Comparison of ENCODE assay signal across 8 cellular contexts in the genomic region with DNA sequence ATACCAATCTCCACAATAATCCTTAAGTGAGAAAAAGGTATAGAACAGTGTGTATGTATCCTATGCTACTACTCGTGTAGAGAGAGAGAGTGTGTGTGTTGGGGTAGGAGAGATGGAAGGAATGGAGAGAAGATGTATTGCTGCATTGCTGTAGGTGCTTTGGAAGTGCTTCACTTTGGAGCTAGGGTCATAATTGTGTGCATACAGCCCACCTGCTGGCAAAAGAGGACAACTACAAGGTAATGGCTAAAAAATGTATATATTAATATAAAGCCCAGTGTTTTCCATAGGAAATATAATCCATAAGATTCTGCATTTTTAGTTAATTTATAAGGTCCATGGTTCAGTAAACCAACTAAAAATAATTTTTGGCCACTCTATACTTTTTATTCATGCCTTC. TPM values are rescaled to one million over a fixed set of nuclear protein-coding genes. Genes with fewer than 3 reads are reported as not detected.
DNase-seq lines count a peak whose midpoint lies in the region; ATAC-seq and TF ChIP-seq lines count a peak whose summit lies in the region.

No MANE protein-coding gene starts in this region.

- H3K4me1 ChIP-seq in A673 (ENCODE audit: insufficient read depth, low read length, poor library complexity, severe bottlenecking) (no peaks in the 10 kb centered on the region), sigmoid colon (no peaks in the 10 kb centered on the region), Peyer's patch (no peaks in the 10 kb centered on the region)

- 61 to 66% methylated on average over 1 of the region's 1 CpG for WGBS in sigmoid colon, 2 donors

- intact Hi-C loops in A673 (cut with micrococcal nuclease; ENCODE audit: unreplicated experiment) (loop anchor here (10.0 kb wide), 1 partner anchor 377 kb away; no protein-coding TSS in a partner anchor), sigmoid colon (cut with DNase I) (no loop called here)

- TF ChIP-seq CTCF in A673 (conservative IDR thresholded peaks at IDR 0.05; ENCODE audit: low read depth, low read length) (peak; percentile 52), GM12875 (IDR thresholded peaks at IDR 0.05; ENCODE audit: borderline replicate concordance, insufficient read depth, low read depth, low read length) (peak; percentile 35; the same call in 1 of the 2 replicates), cardiac fibroblast (IDR thresholded peaks at IDR 0.05; ENCODE audit: low read depth, low read length) (peak; percentile 43), sigmoid colon (IDR thresholded peaks at IDR 0.05) (no peak), Peyer's patch (IDR thresholded peaks at IDR 0.05) (peak in 2 of 6 experiments; percentile 15 to 19)

- TF ChIP-seq POLR2A in sigmoid colon (IDR thresholded peaks at IDR 0.05) (no peak), Peyer's patch (IDR thresholded peaks at IDR 0.05) (no peak)

- no TSS peak for BruUV-seq in A673 (replicated peaks; lab: Mats Ljungman, UMichigan)

- no peaks in the 10 kb centered on the region for H3K9me3 ChIP-seq in A673 (ENCODE audit: low read depth, low read length, poor library complexity, severe bottlenecking)
- no peaks in the 10 kb centered on the region for H3K9me3 ChIP-seq in sigmoid colon
- H3K9me3 ChIP-seq in Peyer's patch = no peaks in the 10 kb centered on the region

- H3K27ac ChIP-seq in A673 (ENCODE audit: low read depth, low read length, poor library complexity, severe bottlenecking) = no peak overlapping the region
- no peak overlapping the region for H3K27ac ChIP-seq in sigmoid colon
- H3K27ac ChIP-seq in Peyer's patch = no peak overlapping the region

- H3K27me3 ChIP-seq in A673 (replicated peaks; ENCODE audit: insufficient read depth, low read depth, low read length, poor library complexity) (no peaks in the 10 kb centered on the region), sigmoid colon (no peaks in the 10 kb centered on the region), Peyer's patch (no peaks in the 10 kb centered on the region)

- no peak for ATAC-seq in HG02973 (IDR thresholded peaks at IDR 0.05; ENCODE audit: unreplicated experiment)

- H3K4me3 ChIP-seq in A673 (ENCODE audit: low read depth, low read length, poor library complexity, severe bottlenecking) (no peak overlapping the region), GM12875 (ENCODE audit: low read depth, low read length) (no peak overlapping the region), cardiac fibroblast (replicated peaks in 1 of 2; ENCODE audit: low read depth in 2 of 2, low read length in 2 of 2) (no peak overlapping the region), sigmoid colon (no peak overlapping the region), Peyer's patch (no peak overlapping the region)

- DNase-seq in A673 (ENCODE audit: low spot score) (peak; percentile 55), NCI-H460 (ENCODE audit: extremely low read depth, low read depth) (peak; percentile 17), cardiac fibroblast (ENCODE audit: low read depth in 2 of 2) (peak; percentile 39 to 44), NCI-H345 (lab: John Stamatoyannopoulos, UW) (no peak), sigmoid colon (no peak), Peyer's patch (no peak)

- TF ChIP-seq EP300 in sigmoid colon (IDR thresholded peaks at IDR 0.05) = no peak

- H3K36me3 ChIP-seq in A673 (ENCODE audit: insufficient read depth, low read length, poor library complexity, severe bottlenecking) = no peaks in the 10 kb centered on the region
- peaks cover 0 to 20% (median 0%) of the 10 kb centered on the region in 4 donors for H3K36me3 ChIP-seq in sigmoid colon
- H3K36me3 ChIP-seq in Peyer's patch = no peaks in the 10 kb centered on the region

- POLR2A ChIA-PET in A673 (lab: Charles Lee; ENCODE audit: low non-redundant PET) = no interaction called here

- CTCF ChIA-PET in A673 (lab: Charles Lee) = interaction anchor here (0.5 to 0.8 kb wide), 2 partner anchors 17 to 259 kb away, joined by 3 to 4 read pairs; no protein-coding TSS in a partner anchor

RNA-seq across cellular contexts. Expression of a gene that starts 36.1 kb away (rescaled TPM):
- 7.1 and 8.1 TPM in 2 replicates for total RNA-seq in A673 (2021)
- 4.1 and 4.3 TPM in 2 replicates for total RNA-seq in NCI-H460 (2014; rRNA removed; shearing (Covaris generic))
- 2.6 and 3.4 TPM in 2 replicates for polyA plus RNA-seq in NCI-H460 (2014; cell fraction: nucleus; rRNA removed)
- total RNA-seq in sigmoid colon = 10 to 100 TPM in 3 of 4 donors, 1 to 10 TPM in 1; 9.6 to 15.0 (median 12.5) TPM
- 1 to 10 TPM; 3.6 to 4.6 (median 4.4) TPM for polyA plus RNA-seq in sigmoid colon
- 10 to 100 TPM in 1 of 4 donors, 1 to 10 TPM in 3; 6.5 to 15.7 (median 6.8) TPM for total RNA-seq in Peyer's patch

RNA-seq across cellular contexts. Expression of a gene that starts 36.2 kb away (rescaled TPM):
- total RNA-seq in A673 (2021) (22.2 and 23.4 TPM in 2 replicates), sigmoid colon (1 to 10 TPM; 5.7 to 8.6 (median 7.0) TPM), Peyer's patch (1 to 10 TPM; 1.5 to 1.9 (median 1.7) TPM)
- total RNA-seq in NCI-H460 (2014; rRNA removed; shearing (Covaris generic)) = 5.2 and 6.1 TPM in 2 replicates
- polyA plus RNA-seq in NCI-H460 (2014; cell fraction: nucleus; rRNA removed) = 1.5 and 5.0 TPM in 2 replicates
- 1 to 10 TPM; 4.2 to 5.4 (median 4.2) TPM for polyA plus RNA-seq in sigmoid colon

Comparison
In these comparisons a context has a peak if more than half of its experiments do, and no peak if none do; other contexts are left out.
1. DNase-seq: peak in A673 (single experiment), NCI-H460 (single experiment) and cardiac fibroblast (2 of 2); none in NCI-H345 (single experiment), sigmoid colon (single experiment) and Peyer's patch (0 of 3).
2. CTCF ChIP-seq: peak in A673 (single experiment), GM12875 (single experiment) and cardiac fibroblast (single experiment); none in sigmoid colon (0 of 4).